11 cellular contexts compared by ENCODE assay signal in the genomic region with DNA sequence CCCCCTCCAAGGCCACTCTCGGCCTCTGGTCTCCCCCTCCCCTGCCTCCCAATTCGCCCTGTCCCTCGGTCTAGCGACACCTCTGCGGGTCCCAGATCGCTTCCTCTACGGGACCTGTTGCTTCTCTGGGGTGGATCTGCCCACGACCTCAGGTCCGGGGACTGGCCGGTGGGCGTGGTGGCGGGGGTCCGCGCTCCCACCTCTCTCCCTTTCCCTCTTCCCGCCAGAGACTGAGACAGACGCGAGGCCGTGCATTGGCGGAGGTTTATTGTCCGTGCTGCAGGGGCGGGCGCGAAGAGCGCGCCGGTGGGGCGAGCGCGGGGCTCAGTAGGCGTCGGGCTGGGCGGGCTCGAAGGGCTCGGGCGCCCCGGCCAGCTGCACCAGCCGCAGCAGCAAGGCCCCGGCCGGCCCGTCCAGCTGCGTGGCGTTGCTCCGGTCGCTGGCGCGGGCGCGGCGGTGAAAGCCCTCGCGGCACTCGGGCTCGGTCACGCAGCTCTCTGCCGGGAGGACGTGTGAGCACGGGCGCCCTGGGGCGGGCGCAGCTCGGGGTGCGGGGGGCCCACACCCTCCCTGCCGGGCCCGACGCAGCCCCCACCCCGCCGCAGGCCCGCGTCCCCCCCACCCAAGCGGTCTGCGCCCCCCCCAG. TPM values are rescaled to one million over a fixed set of nuclear protein-coding genes. Genes with fewer than 3 reads are reported as not detected.
DNase-seq lines count a peak whose midpoint lies in the region; ATAC-seq and TF ChIP-seq lines count a peak whose summit lies in the region.
"Had no signal": no experiment of that assay in that cellular context is flagged by ENCODE, and none has a peak within 500 bp of the region (broad histone marks: within the 10 kb centered on the region; RNA-seq: fewer than 3 reads in every experiment).

No MANE protein-coding gene starts in this region.

- no peaks in the 10 kb centered on the region for H3K36me3 Mint-ChIP-seq in progenitor cell of endocrine pancreas (ENCODE audit: insufficient read depth)

- H3K27me3 ChIP-seq in PC-3 (ENCODE audit: low read length), result peaks cover 20% of the 10 kb centered on the region

- H3F3A ChIP-seq in PC-3 (ENCODE audit: low read length, unreplicated experiment), result no peaks in the 10 kb centered on the region

- ATAC-seq in PC-3 (peak; percentile 25; the same call in 1 of the 2 replicates), GM21381 (IDR thresholded peaks at IDR 0.05; ENCODE audit: unreplicated experiment) (no peak), HG03439 (IDR thresholded peaks at IDR 0.05; ENCODE audit: unreplicated experiment) (no peak)

- H3K4me2 ChIP-seq in PC-3 (ENCODE audit: low read length), result no peak overlapping the region

- no peak overlapping the region for H3K9ac ChIP-seq in PC-3 (ENCODE audit: low read length)

- no peak overlapping the region for H3K27ac Mint-ChIP-seq in progenitor cell of endocrine pancreas

- no peak overlapping the region for H2AFZ ChIP-seq in PC-3 (ENCODE audit: low read length)

- H3K4me3 ChIP-seq in PC-3 (ENCODE audit: low read length), result no peak overlapping the region
- H3K4me3 ChIP-seq in fibroblast of villous mesenchyme (ENCODE audit: low read depth, low read length), result no peak overlapping the region

- H4K20me1 ChIP-seq in PC-3 (ENCODE audit: low read length), result no peaks in the 10 kb centered on the region

- H3K4me1 ChIP-seq in PC-3 (ENCODE audit: insufficient read depth, low read length), result no peaks in the 10 kb centered on the region

- no peaks in the 10 kb centered on the region for H3K9me2 ChIP-seq in PC-3 (replicated peaks; ENCODE audit: low read length)

- no peaks in the 10 kb centered on the region for H3K9me3 ChIP-seq in PC-3 (ENCODE audit: low read length)

- H3K27ac ChIP-seq in PC-3 (ENCODE audit: low read length), result no peak overlapping the region

- peak overlapping the region; percentile 47 for H3K4me3 Mint-ChIP-seq in progenitor cell of endocrine pancreas (ENCODE audit: low read depth)
- H3K4me3 Mint-ChIP-seq: neural crest cell had no signal

- intact Hi-C loops in PC-3 (cut with micrococcal nuclease), result no loop called here

- no peaks in the 10 kb centered on the region for H3K36me3 ChIP-seq in PC-3 (ENCODE audit: low read depth, low read length)

- no TSS peak for BruUV-seq in PC-3 (replicated peaks; lab: Mats Ljungman, UMichigan)

- no peaks in the 10 kb centered on the region for H3K9me3 Mint-ChIP-seq in progenitor cell of endocrine pancreas (ENCODE audit: low read depth)
- H3K9me3 Mint-ChIP-seq: neural crest cell had no signal

- H3K79me2 ChIP-seq in PC-3 (ENCODE audit: low read length), result no peaks in the 10 kb centered on the region

- peaks cover 66% of the 10 kb centered on the region for H3K27me3 Mint-ChIP-seq in progenitor cell of endocrine pancreas

- peak; percentile 71 for DNase-seq in D341Med (ENCODE audit: low spot score)
- no peak for DNase-seq in PC-3
- DNase-seq in fibroblast of villous mesenchyme (ENCODE audit: low read depth), result peak; percentile 12
- DNase-seq in progenitor cell of endocrine pancreas (ENCODE audit: low spot score, unreplicated experiment), result no peak
- no peak for DNase-seq in RPMI8226
- no peak for DNase-seq in NK-92 (lab: John Stamatoyannopoulos, UW; ENCODE audit: unreplicated experiment)
- DNase-seq: activated CD4-positive, alpha-beta T cell treated with anti-CD3 and anti-CD28 coated beads for 1 hour; NCI-H1930 had no signal

- CTCF ChIA-PET in PC-3 (lab: Charles Lee), result no interaction called here

- POLR2A ChIA-PET in PC-3 (lab: Charles Lee; ENCODE audit: unreplicated experiment), result no interaction called here

- no peak for TF ChIP-seq CTCF in PC-3 (conservative IDR thresholded peaks at IDR 0.05; ENCODE audit: low read depth, low read length)
- TF ChIP-seq CTCF in fibroblast of villous mesenchyme (IDR thresholded peaks at IDR 0.05; ENCODE audit: insufficient read depth, low read depth, low read length), result no peak
- no peak for TF ChIP-seq CTCF in progenitor cell of endocrine pancreas (IDR thresholded peaks at IDR 0.05; ENCODE audit: unreplicated experiment)

- peaks cover 1% of the 10 kb centered on the region for H3K4me1 Mint-ChIP-seq in progenitor cell of endocrine pancreas (ENCODE audit: low read depth)
- H3K4me1 Mint-ChIP-seq: neural crest cell had no signal

RNA-seq across cellular contexts. Expression of gene AVP, which starts 2.1 kb away (rescaled TPM):
- total RNA-seq in PC-3 (2014; rRNA removed), result not detected in 2 replicates
- total RNA-seq in fibroblast of villous mesenchyme, result not detected in 2 replicates
- not detected in 2 replicates for total RNA-seq in progenitor cell of endocrine pancreas
- total RNA-seq: neural crest cell had no signal

RNA-seq across cellular contexts. Expression of gene OXT, which starts 11.0 kb away (rescaled TPM):
- not detected in 2 replicates for total RNA-seq in PC-3 (2014; rRNA removed)
- not detected in 2 replicates for total RNA-seq in fibroblast of villous mesenchyme
- total RNA-seq in progenitor cell of endocrine pancreas, result not detected in 2 replicates
- total RNA-seq: neural crest cell had no signal

RNA-seq across cellular contexts. Expression of gene MRPS26, which starts 36.6 kb away (rescaled TPM):
- 182 and 280 TPM in 2 replicates for total RNA-seq in PC-3 (2014; rRNA removed)
- 26.8 and 31.6 TPM in 2 replicates for total RNA-seq in fibroblast of villous mesenchyme
- total RNA-seq in progenitor cell of endocrine pancreas, result 74.3 and 75.1 TPM in 2 replicates

RNA-seq across cellular contexts. Expression of gene GNRH2, which starts 39.0 kb away (rescaled TPM):
- total RNA-seq in PC-3 (2014; rRNA removed), result 1.6 TPM in 1 of 2 replicates, not detected in the other
- total RNA-seq in fibroblast of villous mesenchyme, result under 0.01 TPM in 1 of 2 replicates, not detected in the other
- 2.7 TPM in 2 replicates for total RNA-seq in progenitor cell of endocrine pancreas

Comparison
In these comparisons a context has a peak if more than half of its experiments do, and no peak if none do; other contexts are left out.
1. DNase-seq: peak in D341Med (single experiment) and fibroblast of villous mesenchyme (single experiment); none in PC-3 (single experiment), progenitor cell of endocrine pancreas (single experiment), RPMI8226 (single experiment) and NK-92 (single experiment).